14 cellular contexts compared by ENCODE assay signal in the genomic region with DNA sequence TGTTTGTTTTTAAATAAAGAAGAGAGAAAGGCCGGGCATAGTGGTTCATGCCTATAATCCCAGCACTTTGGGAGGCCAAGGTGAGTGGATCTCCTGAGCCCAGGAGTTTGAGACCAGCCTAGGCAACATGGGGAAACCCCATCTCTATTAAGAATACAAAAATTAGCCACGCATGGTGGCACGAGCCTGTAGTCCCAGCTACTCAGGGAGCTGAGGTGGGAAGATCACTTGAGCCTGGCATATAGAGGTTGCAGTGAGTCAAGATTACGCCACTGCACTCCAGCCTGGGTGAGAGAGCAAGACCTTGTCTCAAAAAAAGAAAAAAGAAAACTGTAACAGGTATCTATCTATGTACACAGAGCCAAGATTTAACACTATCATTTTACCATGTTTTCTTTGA. TPM values are rescaled to one million over a fixed set of nuclear protein-coding genes. Genes with fewer than 3 reads are reported as not detected.
DNase-seq lines count a peak whose midpoint lies in the region; ATAC-seq, FAIRE-seq and TF ChIP-seq lines count a peak whose summit lies in the region.
"Had no signal": no experiment of that assay in that cellular context is flagged by ENCODE, and none has a peak within 500 bp of the region (broad histone marks: within the 10 kb centered on the region; RNA-seq: fewer than 3 reads in every experiment).

No MANE protein-coding gene starts in this region.

- TF ChIP-seq CTCF in NB4 (IDR thresholded peaks at IDR 0.05; ENCODE audit: low read depth, low read length) = no peak
- TF ChIP-seq CTCF in thyroid gland (IDR thresholded peaks at IDR 0.05) = no peak
- TF ChIP-seq CTCF in glutamatergic neuron (IDR thresholded peaks at IDR 0.05; ENCODE audit: partially characterized antibody, unreplicated experiment) = no peak

- no peaks in the 10 kb centered on the region for H3K36me3 Mint-ChIP-seq in glutamatergic neuron (ENCODE audit: unreplicated experiment)
- H3K36me3 Mint-ChIP-seq: CD4-positive, CD25-positive, alpha-beta regulatory T cell had no signal

- H3K27me3 Mint-ChIP-seq in glutamatergic neuron (ENCODE audit: unreplicated experiment) = peaks cover 2% of the 10 kb centered on the region
- H3K27me3 Mint-ChIP-seq: CD4-positive, CD25-positive, alpha-beta regulatory T cell had no signal

- no peaks in the 10 kb centered on the region for H3K9me3 Mint-ChIP-seq in glutamatergic neuron (ENCODE audit: unreplicated experiment)
- H3K9me3 Mint-ChIP-seq: CD4-positive, CD25-positive, alpha-beta regulatory T cell had no signal

- DNase-seq in GM18507 (ENCODE audit: extremely low spot score, insufficient read length, low read depth) (no peak), NB4 (ENCODE audit: low read depth) (peak; percentile 43), kidney tubule cell (ENCODE audit: low spot score) (peak; percentile 52), thyroid gland (peak; percentile 52 to 55), glutamatergic neuron (no peak), NCI-H1105 (lab: John Stamatoyannopoulos, UW) (no peak)
- DNase-seq: CD4-positive, CD25-positive, alpha-beta regulatory T cell; NCI-H1694; NCI-H2081 treated with DMSO at 0.1 percent for 48 hours; NCI-H2171 treated with DMSO at 0.1 percent for 48 hours; NCI-H524 treated with DMSO at 0.1 percent for 48 hours; OCI-M1; Right ventricle myocardium superior had no signal

- no peak overlapping the region for H3K27ac Mint-ChIP-seq in glutamatergic neuron (ENCODE audit: unreplicated experiment)

- H3K4me3 ChIP-seq in NB4 (ENCODE audit: low read depth, low read length) = no peak overlapping the region
- no peak overlapping the region for H3K4me3 ChIP-seq in thyroid gland (replicated peaks in 1 of 3)

- H3K9me3 ChIP-seq in thyroid gland = no peaks in the 10 kb centered on the region

- H3K27me3 ChIP-seq in thyroid gland = no peaks in the 10 kb centered on the region

- no peak overlapping the region for H3K4me3 Mint-ChIP-seq in glutamatergic neuron (ENCODE audit: unreplicated experiment)
- H3K4me3 Mint-ChIP-seq: CD4-positive, CD25-positive, alpha-beta regulatory T cell had no signal

- 46 to 49% methylated on average over 4 of the region's 4 CpGs for WGBS in thyroid gland, 2 donors

- H3K27ac ChIP-seq in thyroid gland = no peak overlapping the region

- peaks cover 4% of the 10 kb centered on the region for H3K4me1 Mint-ChIP-seq in glutamatergic neuron (ENCODE audit: low read depth, unreplicated experiment)

- peak; percentile 21 for FAIRE-seq in GM18507 (lab: Jason Lieb, UNC)

- ATAC-seq in GM19023 (IDR thresholded peaks at IDR 0.05; ENCODE audit: unreplicated experiment) = no peak

- no peaks in the 10 kb centered on the region for H3K36me3 ChIP-seq in thyroid gland

- peaks cover 0 to 3% of the 10 kb centered on the region in 2 donors for H3K4me1 ChIP-seq in thyroid gland

- intact Hi-C loops in thyroid gland (cut with DNase I) = no loop called here

- TF ChIP-seq POLR2A in NB4 (IDR thresholded peaks at IDR 0.05; ENCODE audit: extremely low read depth, insufficient read length) = no peak
- no peak for TF ChIP-seq POLR2A in thyroid gland (IDR thresholded peaks at IDR 0.05)

RNA-seq across cellular contexts. Expression of a gene that starts 34.2 kb away (rescaled TPM):
- total RNA-seq in thyroid gland (10 to 100 TPM; 74.9 to 92.5 (median 83.8) TPM), glutamatergic neuron (ENCODE audit: unreplicated experiment) (15.5 TPM)

RNA-seq across cellular contexts. Expression of a gene that starts 58.9 kb away (rescaled TPM):
- total RNA-seq in thyroid gland (10 to 100 TPM in 2 of 4 donors, 1 to 10 TPM in 2; 8.8 to 13.2 (median 9.5) TPM), glutamatergic neuron (ENCODE audit: unreplicated experiment) (6.4 TPM)

Comparison
In these comparisons a context has a peak if more than half of its experiments do, and no peak if none do; other contexts are left out.
1. DNase-seq: peak in NB4 (single experiment), kidney tubule cell (single experiment) and thyroid gland (2 of 2); none in GM18507 (single experiment), glutamatergic neuron (single experiment) and NCI-H1105 (single experiment).